Comparison of ENCODE assay signal across 17 cellular contexts in genomic region chr12:54128466-54128865, GRCh38.
"Had no signal": no experiment of that assay in that cellular context is flagged by ENCODE, and none has a peak within 500 bp of the region (broad histone marks: within the 10 kb centered on the region; RNA-seq: fewer than 3 reads in every experiment).

No MANE protein-coding gene starts in this region.

- H3K4me3 ChIP-seq: ovary had no signal

- H3K27ac Mint-ChIP-seq: activated CD8-positive, alpha-beta T cell treated with anti-CD3 and anti-CD28 coated beads for 36 hours; effector memory CD8-positive, alpha-beta T cell; natural killer cell treated with Interleukin-12 subunit alpha and Interleukin-12 subunit beta and Interleukin-15 and Interleukin-18, amount 100 ng/mL, for 72 hours; T-cell had no signal

- H3K27me3 ChIP-seq: foreskin keratinocyte, ovary, vagina had no signal

- H3K36me3 Mint-ChIP-seq: natural killer cell treated with Interleukin-12 subunit alpha and Interleukin-12 subunit beta and Interleukin-15 and Interleukin-18, amount 100 ng/mL, for 72 hours had no signal

- H3K9me3 Mint-ChIP-seq: activated CD8-positive, alpha-beta T cell treated with anti-CD3 and anti-CD28 coated beads for 36 hours; effector memory CD8-positive, alpha-beta T cell; natural killer cell treated with Interleukin-12 subunit alpha and Interleukin-12 subunit beta and Interleukin-15 and Interleukin-18, amount 100 ng/mL, for 72 hours; T-cell had no signal

- H3K36me3 ChIP-seq: ovary, vagina had no signal

- H3K9me3 ChIP-seq: ovary, thoracic aorta, vagina had no signal

- H3K4me3 Mint-ChIP-seq: activated CD8-positive, alpha-beta T cell treated with anti-CD3 and anti-CD28 coated beads for 36 hours; natural killer cell treated with Interleukin-12 subunit alpha and Interleukin-12 subunit beta and Interleukin-15 and Interleukin-18, amount 100 ng/mL, for 72 hours had no signal

- DNase-seq: activated CD4-positive, alpha-beta T cell treated with anti-CD3 and anti-CD28 coated beads for 4 hours; activated CD8-positive, alpha-beta memory T cell treated with anti-CD3 and anti-CD28 coated beads, Interleukin-2, amount 50 U/mL, for 4 hours; activated CD8-positive, alpha-beta T cell treated with anti-CD3 and anti-CD28 coated beads for 36 hours; activated naive CD4-positive, alpha-beta T cell; effector memory CD8-positive, alpha-beta T cell; foreskin keratinocyte; head of caudate nucleus; mammary epithelial cell; stimulated activated CD4-positive, alpha-beta T cell treated with anti-CD3 and anti-CD28 coated beads, Interleukin-2, amount 100 ng/mL, for 48 hours; stimulated activated CD8-positive, alpha-beta memory T cell treated with anti-CD3 and anti-CD28 coated beads, Interleukin-4, amount 100 ng/mL, for 48 hours; stimulated activated naive CD8-positive, alpha-beta T cell treated with anti-CD3 and anti-CD28 coated beads, Interleukin-15, Interleukin-2, amounts not matched to agents 100 U/mL and 50 U/mL, for 24 hours; T-cell; T1000 had no signal

- H3K27ac ChIP-seq: foreskin keratinocyte, vagina had no signal
